In the genomic region with DNA sequence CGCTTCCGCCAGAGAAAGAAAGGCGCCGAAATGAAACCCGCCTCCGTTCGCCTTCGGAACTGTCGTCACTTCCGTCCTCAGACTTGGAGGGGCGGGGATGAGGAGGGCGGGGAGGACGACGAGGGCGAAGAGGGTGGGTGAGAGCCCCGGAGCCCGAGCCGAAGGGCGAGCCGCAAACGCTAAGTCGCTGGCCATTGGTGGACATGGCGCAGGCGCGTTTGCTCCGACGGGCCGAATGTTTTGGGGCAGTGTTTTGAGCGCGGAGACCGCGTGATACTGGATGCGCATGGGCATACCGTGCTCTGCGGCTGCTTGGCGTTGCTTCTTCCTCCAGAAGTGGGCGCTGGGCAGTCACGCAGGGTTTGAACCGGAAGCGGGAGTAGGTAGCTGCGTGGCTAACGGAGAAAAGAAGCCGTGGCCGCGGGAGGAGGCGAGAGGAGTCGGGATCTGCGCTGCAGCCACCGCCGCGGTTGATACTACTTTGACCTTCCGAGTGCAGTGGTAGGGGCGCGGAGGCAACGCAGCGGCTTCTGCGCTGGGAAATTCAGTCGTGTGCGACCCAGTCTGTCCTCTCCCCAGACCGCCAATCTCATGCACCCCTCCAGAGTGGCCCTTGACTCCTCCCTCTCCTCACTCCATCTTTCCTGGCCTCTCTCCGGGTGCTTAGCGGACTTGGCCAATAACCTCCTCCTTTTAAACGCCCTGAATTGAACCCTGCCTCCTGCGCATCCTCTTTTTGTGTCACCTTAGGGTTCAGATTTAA, we compare ENCODE assay signal across 1 cellular context.
TF ChIP-seq lines count a peak whose summit lies in the region.

Gene ATM (plus strand): TSS at position 382 of the 763 bp plus-strand sequence. CDS start 4,558 bp downstream, outside the sequence.

TF ChIP-seq in HepG2, 621 proteins besides CTCF, POLR2A, EP300 and RAD21 (continued from another document and continues in another):
- TF ChIP-seq, protein P1, sequence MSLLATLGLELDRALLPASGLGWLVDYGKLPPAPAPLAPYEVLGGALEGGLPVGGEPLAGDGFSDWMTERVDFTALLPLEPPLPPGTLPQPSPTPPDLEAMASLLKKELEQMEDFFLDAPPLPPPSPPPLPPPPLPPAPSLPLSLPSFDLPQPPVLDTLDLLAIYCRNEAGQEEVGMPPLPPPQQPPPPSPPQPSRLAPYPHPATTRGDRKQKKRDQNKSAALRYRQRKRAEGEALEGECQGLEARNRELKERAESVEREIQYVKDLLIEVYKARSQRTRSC (CRISPR knock-in tag; IDR thresholded peaks at IDR 0.05; ENCODE audit: low read depth), result no peak
- TF ChIP-seq CERS6 (CRISPR knock-in tag; IDR thresholded peaks at IDR 0.05) (no peak), SMYD3 (CRISPR knock-in tag; IDR thresholded peaks at IDR 0.05) (no peak), ZFP37 (CRISPR knock-in tag; IDR thresholded peaks at IDR 0.05; ENCODE audit: borderline replicate concordance) (no peak), ZFY (CRISPR knock-in tag; IDR thresholded peaks at IDR 0.05) (peak; percentile 46; the same call in 1 of the 2 replicates), ZNF737 (CRISPR knock-in tag; IDR thresholded peaks at IDR 0.05; ENCODE audit: borderline replicate concordance) (no peak), CBFB (CRISPR knock-in tag; IDR thresholded peaks at IDR 0.05) (peak; percentile 82), PCBP2 (optimal IDR thresholded peaks at IDR 0.05; ENCODE audit: low read depth, low read length, poor library complexity, severe bottlenecking) (no peak), FUBP1 (CRISPR knock-in tag; IDR thresholded peaks at IDR 0.05; ENCODE audit: borderline replicate concordance) (no peak), SAFB2 (CRISPR knock-in tag; IDR thresholded peaks at IDR 0.05; ENCODE audit: borderline replicate concordance, low read depth) (peak; percentile 86; the same call in 1 of the 2 replicates), ZNF772 (CRISPR knock-in tag; IDR thresholded peaks at IDR 0.05) (no peak; the same call in 1 of the 2 replicates), ZNF367 (CRISPR knock-in tag; IDR thresholded peaks at IDR 0.05; ENCODE audit: borderline replicate concordance) (no peak), MLLT10 (CRISPR knock-in tag; IDR thresholded peaks at IDR 0.05) (no peak), ZKSCAN1 (IDR thresholded peaks at IDR 0.05; ENCODE audit: low read length) (no peak), RFXAP (CRISPR knock-in tag; IDR thresholded peaks at IDR 0.05; ENCODE audit: borderline replicate concordance) (peak; percentile 36; the same call in 1 of the 2 replicates), ELF1 (CRISPR knock-in tag; IDR thresholded peaks at IDR 0.05) (peak; percentile 96), ONECUT2 (CRISPR knock-in tag; IDR thresholded peaks at IDR 0.05) (no peak), REXO4 (CRISPR knock-in tag; IDR thresholded peaks at IDR 0.05; ENCODE audit: borderline replicate concordance) (no peak), NR1H2 (CRISPR knock-in tag; IDR thresholded peaks at IDR 0.05; ENCODE audit: borderline replicate concordance, low read depth) (peak; percentile 52; the same call in 1 of the 2 replicates), ZNF543 (CRISPR knock-in tag; IDR thresholded peaks at IDR 0.05) (peak; percentile 75; the same call in 1 of the 2 replicates), GZF1 (CRISPR knock-in tag; IDR thresholded peaks at IDR 0.05) (no peak), GABPB1 (CRISPR knock-in tag; IDR thresholded peaks at IDR 0.05) (peak; percentile 96), DDIT3 (CRISPR knock-in tag; IDR thresholded peaks at IDR 0.05) (no peak), GATAD1 (CRISPR knock-in tag; IDR thresholded peaks at IDR 0.05) (peak; percentile 90), SIN3B (IDR thresholded peaks at IDR 0.05; ENCODE audit: low read length) (peak; percentile 85), TGIF2 (CRISPR knock-in tag; IDR thresholded peaks at IDR 0.05) (peak; percentile 87), GTF3A (CRISPR knock-in tag; conservative IDR thresholded peaks at IDR 0.05) (no peak; the same call in 1 of the 2 replicates), ZNF616 (CRISPR knock-in tag; IDR thresholded peaks at IDR 0.05; ENCODE audit: low read depth) (0 out of 2 replicates have a peak, but pooled peaks have one; percentile 53), ETV5 (CRISPR knock-in tag; IDR thresholded peaks at IDR 0.05; ENCODE audit: borderline replicate concordance) (peak; percentile 98), ZSCAN12 (CRISPR knock-in tag; IDR thresholded peaks at IDR 0.05) (no peak; the same call in 1 of the 2 replicates), MEIS1 (CRISPR knock-in tag; IDR thresholded peaks at IDR 0.05; ENCODE audit: borderline replicate concordance) (no peak), RXRA (CRISPR knock-in tag; IDR thresholded peaks at IDR 0.05) (peak; percentile 63), HDAC6 (IDR thresholded peaks at IDR 0.05; ENCODE audit: low read depth, low read length) (no peak), DPF2 (CRISPR knock-in tag; IDR thresholded peaks at IDR 0.05; ENCODE audit: borderline replicate concordance, low read depth) (no peak), ZNF292 (CRISPR knock-in tag; IDR thresholded peaks at IDR 0.05; ENCODE audit: borderline replicate concordance, low read depth) (0 out of 2 replicates have a peak, but pooled peaks have one; percentile 29), DR1 (CRISPR knock-in tag; IDR thresholded peaks at IDR 0.05) (peak; percentile 23; the same call in 1 of the 2 replicates), ZNF839 (CRISPR knock-in tag; IDR thresholded peaks at IDR 0.05; ENCODE audit: borderline replicate concordance) (peak; percentile 54; the same call in 1 of the 2 replicates), MYNN (CRISPR knock-in tag; IDR thresholded peaks at IDR 0.05; ENCODE audit: low read depth) (no peak), ZFP36L2 (CRISPR knock-in tag; IDR thresholded peaks at IDR 0.05) (no peak)
- TF ChIP-seq, protein P2, sequence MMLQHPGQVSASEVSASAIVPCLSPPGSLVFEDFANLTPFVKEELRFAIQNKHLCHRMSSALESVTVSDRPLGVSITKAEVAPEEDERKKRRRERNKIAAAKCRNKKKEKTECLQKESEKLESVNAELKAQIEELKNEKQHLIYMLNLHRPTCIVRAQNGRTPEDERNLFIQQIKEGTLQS (CRISPR knock-in tag; IDR thresholded peaks at IDR 0.05), result no peak
- TF ChIP-seq, protein P3, sequence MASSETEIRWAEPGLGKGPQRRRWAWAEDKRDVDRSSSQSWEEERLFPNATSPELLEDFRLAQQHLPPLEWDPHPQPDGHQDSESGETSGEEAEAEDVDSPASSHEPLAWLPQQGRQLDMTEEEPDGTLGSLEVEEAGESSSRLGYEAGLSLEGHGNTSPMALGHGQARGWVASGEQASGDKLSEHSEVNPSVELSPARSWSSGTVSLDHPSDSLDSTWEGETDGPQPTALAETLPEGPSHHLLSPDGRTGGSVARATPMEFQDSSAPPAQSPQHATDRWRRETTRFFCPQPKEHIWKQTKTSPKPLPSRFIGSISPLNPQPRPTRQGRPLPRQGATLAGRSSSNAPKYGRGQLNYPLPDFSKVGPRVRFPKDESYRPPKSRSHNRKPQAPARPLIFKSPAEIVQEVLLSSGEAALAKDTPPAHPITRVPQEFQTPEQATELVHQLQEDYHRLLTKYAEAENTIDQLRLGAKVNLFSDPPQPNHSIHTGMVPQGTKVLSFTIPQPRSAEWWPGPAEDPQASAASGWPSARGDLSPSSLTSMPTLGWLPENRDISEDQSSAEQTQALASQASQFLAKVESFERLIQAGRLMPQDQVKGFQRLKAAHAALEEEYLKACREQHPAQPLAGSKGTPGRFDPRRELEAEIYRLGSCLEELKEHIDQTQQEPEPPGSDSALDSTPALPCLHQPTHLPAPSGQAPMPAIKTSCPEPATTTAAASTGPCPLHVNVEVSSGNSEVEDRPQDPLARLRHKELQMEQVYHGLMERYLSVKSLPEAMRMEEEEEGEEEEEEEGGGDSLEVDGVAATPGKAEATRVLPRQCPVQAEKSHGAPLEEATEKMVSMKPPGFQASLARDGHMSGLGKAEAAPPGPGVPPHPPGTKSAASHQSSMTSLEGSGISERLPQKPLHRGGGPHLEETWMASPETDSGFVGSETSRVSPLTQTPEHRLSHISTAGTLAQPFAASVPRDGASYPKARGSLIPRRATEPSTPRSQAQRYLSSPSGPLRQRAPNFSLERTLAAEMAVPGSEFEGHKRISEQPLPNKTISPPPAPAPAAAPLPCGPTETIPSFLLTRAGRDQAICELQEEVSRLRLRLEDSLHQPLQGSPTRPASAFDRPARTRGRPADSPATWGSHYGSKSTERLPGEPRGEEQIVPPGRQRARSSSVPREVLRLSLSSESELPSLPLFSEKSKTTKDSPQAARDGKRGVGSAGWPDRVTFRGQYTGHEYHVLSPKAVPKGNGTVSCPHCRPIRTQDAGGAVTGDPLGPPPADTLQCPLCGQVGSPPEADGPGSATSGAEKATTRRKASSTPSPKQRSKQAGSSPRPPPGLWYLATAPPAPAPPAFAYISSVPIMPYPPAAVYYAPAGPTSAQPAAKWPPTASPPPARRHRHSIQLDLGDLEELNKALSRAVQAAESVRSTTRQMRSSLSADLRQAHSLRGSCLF (CRISPR knock-in tag; IDR thresholded peaks at IDR 0.05; ENCODE audit: borderline replicate concordance), result no peak
- TF ChIP-seq, protein P4, sequence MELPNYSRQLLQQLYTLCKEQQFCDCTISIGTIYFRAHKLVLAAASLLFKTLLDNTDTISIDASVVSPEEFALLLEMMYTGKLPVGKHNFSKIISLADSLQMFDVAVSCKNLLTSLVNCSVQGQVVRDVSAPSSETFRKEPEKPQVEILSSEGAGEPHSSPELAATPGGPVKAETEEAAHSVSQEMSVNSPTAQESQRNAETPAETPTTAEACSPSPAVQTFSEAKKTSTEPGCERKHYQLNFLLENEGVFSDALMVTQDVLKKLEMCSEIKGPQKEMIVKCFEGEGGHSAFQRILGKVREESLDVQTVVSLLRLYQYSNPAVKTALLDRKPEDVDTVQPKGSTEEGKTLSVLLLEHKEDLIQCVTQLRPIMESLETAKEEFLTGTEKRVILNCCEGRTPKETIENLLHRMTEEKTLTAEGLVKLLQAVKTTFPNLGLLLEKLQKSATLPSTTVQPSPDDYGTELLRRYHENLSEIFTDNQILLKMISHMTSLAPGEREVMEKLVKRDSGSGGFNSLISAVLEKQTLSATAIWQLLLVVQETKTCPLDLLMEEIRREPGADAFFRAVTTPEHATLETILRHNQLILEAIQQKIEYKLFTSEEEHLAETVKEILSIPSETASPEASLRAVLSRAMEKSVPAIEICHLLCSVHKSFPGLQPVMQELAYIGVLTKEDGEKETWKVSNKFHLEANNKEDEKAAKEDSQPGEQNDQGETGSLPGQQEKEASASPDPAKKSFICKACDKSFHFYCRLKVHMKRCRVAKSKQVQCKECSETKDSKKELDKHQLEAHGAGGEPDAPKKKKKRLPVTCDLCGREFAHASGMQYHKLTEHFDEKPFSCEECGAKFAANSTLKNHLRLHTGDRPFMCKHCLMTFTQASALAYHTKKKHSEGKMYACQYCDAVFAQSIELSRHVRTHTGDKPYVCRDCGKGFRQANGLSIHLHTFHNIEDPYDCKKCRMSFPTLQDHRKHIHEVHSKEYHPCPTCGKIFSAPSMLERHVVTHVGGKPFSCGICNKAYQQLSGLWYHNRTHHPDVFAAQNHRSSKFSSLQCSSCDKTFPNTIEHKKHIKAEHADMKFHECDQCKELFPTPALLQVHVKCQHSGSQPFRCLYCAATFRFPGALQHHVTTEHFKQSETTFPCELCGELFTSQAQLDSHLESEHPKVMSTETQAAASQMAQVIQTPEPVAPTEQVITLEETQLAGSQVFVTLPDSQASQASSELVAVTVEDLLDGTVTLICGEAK (IDR thresholded peaks at IDR 0.05), result no peak
- TF ChIP-seq, protein P4 (CRISPR knock-in tag; IDR thresholded peaks at IDR 0.05), result no peak; the same call in 1 of the 2 replicates
